ENCODE assay signal across 21 cellular contexts in the genomic region with DNA sequence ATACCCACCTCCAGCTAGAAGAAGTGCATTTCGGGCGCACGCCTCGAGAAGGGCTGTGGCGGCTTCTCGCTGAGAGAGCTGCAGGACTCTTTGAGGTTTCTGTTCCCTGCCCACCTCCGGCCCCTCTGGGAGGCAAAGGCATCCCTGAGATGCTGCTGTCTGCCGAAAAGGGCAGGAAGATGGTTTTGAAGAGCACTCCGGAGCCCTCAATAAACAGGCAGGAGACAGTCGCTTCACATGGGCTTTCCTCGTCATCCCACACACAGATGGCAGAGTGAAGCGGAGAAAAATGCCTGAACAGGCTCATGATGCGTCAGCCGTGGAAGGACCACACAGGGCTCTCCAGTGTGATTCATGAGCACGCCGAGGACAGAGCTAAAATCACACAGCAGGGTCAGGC. TPM values are rescaled to one million over a fixed set of nuclear protein-coding genes. Genes with fewer than 3 reads are reported as not detected.
DNase-seq lines count a peak whose midpoint lies in the region; ATAC-seq and TF ChIP-seq lines count a peak whose summit lies in the region.
"Had no signal": no experiment of that assay in that cellular context is flagged by ENCODE, and none has a peak within 500 bp of the region (broad histone marks: within the 10 kb centered on the region; RNA-seq: fewer than 3 reads in every experiment).

No MANE protein-coding gene starts in this region.

- H3K27me3 ChIP-seq in H7 (ENCODE audit: control insufficient read depth, insufficient read depth, low read length) (peaks cover 7% of the 10 kb centered on the region; the same call in 1 of the 2 replicates), iPS-18a (ENCODE audit: control insufficient read depth, insufficient read depth, low read length) (peaks cover 45% of the 10 kb centered on the region), prostate gland (replicated peaks; ENCODE audit: insufficient read depth) (no peaks in the 10 kb centered on the region)
- H3K27me3 ChIP-seq: transverse colon had no signal

- H3K27ac ChIP-seq in iPS-18a (ENCODE audit: low read length): no peak overlapping the region
- H3K27ac ChIP-seq in prostate gland: no peak overlapping the region
- H3K27ac ChIP-seq: KMS-11, psoas muscle, transverse colon had no signal

- 85% methylated on average over 16 of the region's 16 CpGs for WGBS in prostate gland

- H3K4me3 ChIP-seq in H7 (ENCODE audit: insufficient read depth, low read depth, low read length) (no peak overlapping the region), astrocyte of the cerebellum (ENCODE audit: low read depth, low read length) (no peak overlapping the region), iPS-18a (ENCODE audit: low read length) (peak overlapping the region; percentile 11), skeletal muscle cell (ENCODE audit: low read depth, low read length) (no peak overlapping the region), prostate gland (no peak overlapping the region)
- H3K4me3 ChIP-seq: psoas muscle, transverse colon had no signal

- no peaks in the 10 kb centered on the region for H3K9me3 ChIP-seq in iPS-18a (ENCODE audit: control insufficient read depth, low read depth, low read length)
- H3K9me3 ChIP-seq in prostate gland: no peaks in the 10 kb centered on the region
- H3K9me3 ChIP-seq: psoas muscle, transverse colon had no signal

- no peak for TF ChIP-seq POLR2A in prostate gland (IDR thresholded peaks at IDR 0.05)

- DNase-seq in H7 (peak; percentile 52), astrocyte of the cerebellum (ENCODE audit: low read depth) (peak; percentile 9), skeletal muscle cell (ENCODE audit: low read depth) (peak; percentile 64), A172 (ENCODE audit: low spot score) (no peak), prostate gland (ENCODE audit: low spot score) (no peak)
- DNase-seq: activated CD4-positive, alpha-beta T cell treated with anti-CD3 and anti-CD28 coated beads for 1 hour; aorta; C1 segment of cervical spinal cord; erythroblast; left ventricle myocardium superior; naive B cell; NCI-H1417 treated with DMSO at 0.1 percent for 48 hours; NCI-H2227 treated with DMSO at 0.1 percent for 48 hours; psoas muscle; Right ventricle myocardium superior; stimulated activated naive CD4-positive, alpha-beta T cell; transverse colon had no signal

- in situ Hi-C loops in astrocyte of the cerebellum (cut with HindIII; ENCODE audit: low sequenced_read_pairs): no loop called here

- H3K4me1 ChIP-seq in iPS-18a (ENCODE audit: control insufficient read depth, low read depth, low read length) (peaks cover 15% of the 10 kb centered on the region), prostate gland (replicated peaks) (no peaks in the 10 kb centered on the region)
- H3K4me1 ChIP-seq: psoas muscle, transverse colon had no signal

- TF ChIP-seq CTCF in astrocyte of the cerebellum (IDR thresholded peaks at IDR 0.05; ENCODE audit: low read depth, low read length, missing control alignments) (no peak), prostate gland (IDR thresholded peaks at IDR 0.05) (no peak)

- ATAC-seq in HG03457 (IDR thresholded peaks at IDR 0.05; ENCODE audit: unreplicated experiment) (no peak), HG02678 (IDR thresholded peaks at IDR 0.05; ENCODE audit: unreplicated experiment) (no peak)
- ATAC-seq: psoas muscle had no signal

- H3K36me3 ChIP-seq in H7 (replicated peaks; ENCODE audit: control insufficient read depth, insufficient read depth, low read length): no peaks in the 10 kb centered on the region
- H3K36me3 ChIP-seq in iPS-18a (ENCODE audit: control insufficient read depth, low read depth, low read length): no peaks in the 10 kb centered on the region
- H3K36me3 ChIP-seq in prostate gland: no peaks in the 10 kb centered on the region
- H3K36me3 ChIP-seq: transverse colon had no signal

- intact Hi-C loops in prostate gland (cut with DNase I): no loop called here

- no peak overlapping the region for H3K9ac ChIP-seq in iPS-18a (ENCODE audit: low read length)
- H3K9ac ChIP-seq: KMS-11 had no signal

RNA-seq across cellular contexts. Expression of gene GLI2, which starts 25.4 kb away (rescaled TPM):
- total RNA-seq in H7 (2014; rRNA removed; shearing (Covaris generic)): 37.3 and 41.4 TPM in 2 replicates
- total RNA-seq in A172 (2014; rRNA removed; shearing (Covaris generic)): 4.6 and 4.7 TPM in 2 replicates
- 10 to 100 TPM in 1 of 2 donors, 1 to 10 TPM in 1; 3.8 to 16.4 TPM for total RNA-seq in prostate gland

Comparison
In these comparisons a context has a peak if more than half of its experiments do, and no peak if none do; other contexts are left out.
1. DNase-seq: peak in H7 (single experiment), astrocyte of the cerebellum (single experiment) and skeletal muscle cell (single experiment); none in A172 (single experiment) and prostate gland (single experiment).